In genomic region chr7:116400526-116400925, GRCh38 we compare ENCODE assay signal across 18 cellular contexts.
"Had no signal": no experiment of that assay in that cellular context is flagged by ENCODE, and none has a peak within 500 bp of the region (broad histone marks: within the 10 kb centered on the region; RNA-seq: fewer than 3 reads in every experiment).

No MANE protein-coding gene starts in this region.

- H3K27ac Mint-ChIP-seq: activated naive CD4-positive, alpha-beta T cell treated with anti-CD3 and anti-CD28 coated beads, Interleukin-2, amount 50 U/mL, for 72 hours; activated T-helper 1 cell treated with anti-CD3 and anti-CD28 coated beads, Interleukin-12 subunit alpha, Interleukin-12 subunit beta, Interleukin-2, Interleukin-4 antibody, amounts not matched to agents 30 ng/mL and 10 ng/mL and 1 ng/mL, durations not matched to agents 14 hours and 24 hours and 36 hours had no signal

- DNase-seq: activated CD4-positive, alpha-beta T cell treated with anti-CD3 and anti-CD28 coated beads, Interleukin-2, amount 50 U/mL, for 4 hours; activated gamma-delta T cell treated with Interleukin-2 at 50 U/mL for 16 hours; adrenal gland; effector memory CD4-positive, alpha-beta T cell; foreskin melanocyte; head of caudate nucleus; left lung; occipital lobe; retina; stimulated activated naive CD4-positive, alpha-beta T cell; T-helper 2 cell; tibial artery; WERI-Rb-1 had no signal

- H3K36me3 Mint-ChIP-seq: activated naive CD4-positive, alpha-beta T cell treated with anti-CD3 and anti-CD28 coated beads, Interleukin-2, amount 50 U/mL, for 72 hours had no signal

- H3K36me3 ChIP-seq: adrenal gland, cardiac muscle cell, left lung, tibial artery, WERI-Rb-1 had no signal

- H3K4me1 ChIP-seq: adrenal gland, left lung had no signal

- H3K27ac ChIP-seq: adrenal gland, cardiac muscle cell, left lung, tibial artery, WERI-Rb-1 had no signal

- H3K9me3 Mint-ChIP-seq: activated T-helper 1 cell treated with anti-CD3 and anti-CD28 coated beads, Interleukin-12 subunit alpha, Interleukin-12 subunit beta, Interleukin-2, Interleukin-4 antibody, amounts not matched to agents 30 ng/mL and 10 ng/mL and 1 ng/mL, durations not matched to agents 14 hours and 24 hours and 36 hours had no signal

- H3K9me3 ChIP-seq: adrenal gland, left lung, tibial artery had no signal

- ATAC-seq: activated naive CD4-positive, alpha-beta T cell treated with anti-CD3 and anti-CD28 coated beads, Interleukin-2, amount 50 U/mL, for 72 hours had no signal

- FAIRE-seq: endothelial cell of umbilical vein, urothelium cell line had no signal

- H3K4me3 ChIP-seq: adrenal gland, cardiac muscle cell, left lung, tibial artery had no signal

- H3K4me3 Mint-ChIP-seq: activated T-helper 1 cell treated with anti-CD3 and anti-CD28 coated beads, Interleukin-12 subunit alpha, Interleukin-12 subunit beta, Interleukin-2, Interleukin-4 antibody, amounts not matched to agents 30 ng/mL and 10 ng/mL and 1 ng/mL, durations not matched to agents 14 hours and 24 hours and 36 hours had no signal

- H3K27me3 ChIP-seq: adrenal gland, cardiac muscle cell, left lung, tibial artery had no signal
